ENCODE assay signal across 19 cellular contexts in genomic region chr7:155108144-155108901, GRCh38. TPM values are rescaled to one million over a fixed set of nuclear protein-coding genes. Genes with fewer than 3 reads are reported as not detected.
"Had no signal": no experiment of that assay in that cellular context is flagged by ENCODE, and none has a peak within 500 bp of the region (broad histone marks: within the 10 kb centered on the region; RNA-seq: fewer than 3 reads in every experiment).

No MANE protein-coding gene starts in this region.

- H3K9me3 Mint-ChIP-seq: activated naive CD8-positive, alpha-beta T cell treated with anti-CD3 and anti-CD28 coated beads, Interleukin-2, amount 50 U/mL, for 24 hours; natural killer cell; stimulated activated naive CD8-positive, alpha-beta T cell treated with anti-CD3 and anti-CD28 coated beads, Interleukin-15, amount 100 ng/mL, for 72 hours had no signal

- H3K4me3 ChIP-seq: dorsolateral prefrontal cortex, hepatocyte, ovary, sigmoid colon, spleen, upper lobe of right lung had no signal

- H3K36me3 ChIP-seq: ovary, sigmoid colon, spleen, upper lobe of right lung had no signal

- H3K9me3 ChIP-seq: ovary, sigmoid colon, spleen, upper lobe of right lung had no signal

- H3K4me2 ChIP-seq: hepatocyte had no signal

- ATAC-seq: activated naive CD8-positive, alpha-beta T cell treated with anti-CD3 and anti-CD28 coated beads, Interleukin-2, amount 50 U/mL, for 24 hours; natural killer cell; stimulated activated naive CD8-positive, alpha-beta T cell treated with anti-CD3 and anti-CD28 coated beads, Interleukin-15, amount 100 ng/mL, for 72 hours; upper lobe of right lung had no signal

- H3K79me2 ChIP-seq: hepatocyte had no signal

- H3K27ac Mint-ChIP-seq: activated naive CD8-positive, alpha-beta T cell treated with anti-CD3 and anti-CD28 coated beads, Interleukin-2, amount 50 U/mL, for 24 hours; natural killer cell; stimulated activated naive CD8-positive, alpha-beta T cell treated with anti-CD3 and anti-CD28 coated beads, Interleukin-15, amount 100 ng/mL, for 72 hours had no signal

- DNase-seq: activated CD4-positive, CD25-positive, alpha-beta regulatory T cell treated with anti-CD3 and anti-CD28 coated beads, Interleukin-2, amount 50 U/mL, for 72 hours; activated naive CD4-positive, alpha-beta T cell treated with Interleukin-2 at 50 U/mL for 16 hours; activated naive CD8-positive, alpha-beta T cell treated with anti-CD3 and anti-CD28 coated beads, Interleukin-2, amount 50 U/mL, for 24 hours; aorta; kidney glomerular epithelial cell; mesenchymal stem cell; natural killer cell; ovary; sigmoid colon; spleen; stimulated activated naive CD8-positive, alpha-beta T cell treated with anti-CD3 and anti-CD28 coated beads, Interleukin-15, amount 100 ng/mL, for 72 hours; upper lobe of right lung had no signal

- H3K27ac ChIP-seq: hepatocyte, ovary, sigmoid colon, spleen, upper lobe of right lung had no signal

- H3K36me3 Mint-ChIP-seq: natural killer cell had no signal

- H2AFZ ChIP-seq: hepatocyte had no signal

- H3K4me1 Mint-ChIP-seq: activated naive CD8-positive, alpha-beta T cell treated with anti-CD3 and anti-CD28 coated beads, Interleukin-2, amount 50 U/mL, for 24 hours; natural killer cell; stimulated activated naive CD8-positive, alpha-beta T cell treated with anti-CD3 and anti-CD28 coated beads, Interleukin-15, amount 100 ng/mL, for 72 hours had no signal

- H3K27me3 ChIP-seq: ovary had no signal

- H3K4me1 ChIP-seq: sigmoid colon, spleen, upper lobe of right lung had no signal

- H3K4me3 Mint-ChIP-seq: activated naive CD8-positive, alpha-beta T cell treated with anti-CD3 and anti-CD28 coated beads, Interleukin-2, amount 50 U/mL, for 24 hours; natural killer cell; stimulated activated naive CD8-positive, alpha-beta T cell treated with anti-CD3 and anti-CD28 coated beads, Interleukin-15, amount 100 ng/mL, for 72 hours had no signal

RNA-seq across cellular contexts. Expression of gene HTR5A, which starts 38.2 kb away (rescaled TPM):
- total RNA-seq: activated CD8-positive, alpha-beta memory T cell treated with anti-CD3 and anti-CD28 coated beads for 36 hours; aorta; chondrocyte; hepatocyte; liver; natural killer cell; ovary; pulmonary artery endothelial cell; sigmoid colon; spleen; upper lobe of right lung had no signal
- polyA plus RNA-seq: aorta, esophagus, hepatocyte, liver, ovary, sigmoid colon, spleen had no signal
